Comparison of ENCODE assay signal across 9 cellular contexts in the genomic region with DNA sequence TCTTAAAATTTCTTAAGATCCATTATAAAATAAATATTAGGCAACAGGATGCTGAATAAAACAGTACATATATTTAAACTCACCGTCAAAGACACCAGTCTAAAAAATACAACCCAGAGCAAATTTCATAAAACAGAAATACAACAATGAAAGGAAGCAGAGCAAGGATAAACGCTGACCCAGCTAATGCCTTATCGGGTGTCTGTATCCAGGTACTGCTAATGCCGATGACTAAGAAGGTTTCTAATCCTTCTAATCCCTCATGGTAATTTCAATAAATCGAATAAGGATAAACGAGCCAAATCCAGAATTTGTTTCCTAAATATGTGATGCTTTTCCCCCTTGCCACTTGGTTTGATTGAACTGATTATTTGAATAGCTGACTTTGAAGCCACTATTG. TPM values are rescaled to one million over a fixed set of nuclear protein-coding genes. Genes with fewer than 3 reads are reported as not detected.
DNase-seq lines count a peak whose midpoint lies in the region; ATAC-seq and TF ChIP-seq lines count a peak whose summit lies in the region.
"Had no signal": no experiment of that assay in that cellular context is flagged by ENCODE, and none has a peak within 500 bp of the region (broad histone marks: within the 10 kb centered on the region; RNA-seq: fewer than 3 reads in every experiment).

No MANE protein-coding gene starts in this region.

- peak overlapping the region; percentile 76 for H3K9ac ChIP-seq in Loucy (ENCODE audit: low read depth, low read length, poor library complexity, severe bottlenecking)

- H3K27ac ChIP-seq in CD4-positive, CD25-positive, alpha-beta regulatory T cell (ENCODE audit: insufficient read depth, low read length, poor library complexity, severe bottlenecking): no peak overlapping the region
- H3K27ac ChIP-seq in dorsolateral prefrontal cortex: peak overlapping the region in 6 of 59 donors; percentile 9 to 86 (median 48)
- no peak overlapping the region for H3K27ac ChIP-seq in substantia nigra (ENCODE audit: low read depth, low read length, poor library complexity, severe bottlenecking)

- no peak for ATAC-seq in CD4-positive, CD25-positive, alpha-beta regulatory T cell (ENCODE audit: low read depth in 2 of 2)
- ATAC-seq in GM19023 (IDR thresholded peaks at IDR 0.05; ENCODE audit: unreplicated experiment): no peak
- ATAC-seq: body of pancreas had no signal

- H4K20me1 ChIP-seq in Loucy (ENCODE audit: insufficient read depth, low read length, poor library complexity, severe bottlenecking): peaks cover 40% of the 10 kb centered on the region

- H3K4me3 ChIP-seq in CD4-positive, CD25-positive, alpha-beta regulatory T cell (ENCODE audit: low read depth, low read length): peak overlapping the region; percentile 83
- H3K4me3 ChIP-seq in Loucy (ENCODE audit: low read length, poor library complexity, severe bottlenecking) (peak overlapping the region; percentile 87), dorsolateral prefrontal cortex (peak overlapping the region in 48 of 59 donors; percentile 63 to 96 (median 84)), neuron (ENCODE audit: low read length) (peak overlapping the region; percentile 78)

- no peaks in the 10 kb centered on the region for H3K27me3 Mint-ChIP-seq in CD4-positive, CD25-positive, alpha-beta regulatory T cell

- H3K9me2 ChIP-seq in Loucy (replicated peaks; ENCODE audit: low read depth, low read length): no peaks in the 10 kb centered on the region

- H2AFZ ChIP-seq in Loucy (ENCODE audit: low read length) (no peak overlapping the region), neuron (ENCODE audit: low read depth, low read length) (no peak overlapping the region)

- H3K27ac Mint-ChIP-seq in CD4-positive, CD25-positive, alpha-beta regulatory T cell: no peak overlapping the region

- H3K36me3 ChIP-seq in CD4-positive, CD25-positive, alpha-beta regulatory T cell (ENCODE audit: control insufficient read depth, insufficient read depth, low read length): no peaks in the 10 kb centered on the region
- no peaks in the 10 kb centered on the region for H3K36me3 ChIP-seq in Loucy (ENCODE audit: insufficient read depth, low read length)
- no peaks in the 10 kb centered on the region for H3K36me3 ChIP-seq in neuron (ENCODE audit: insufficient read depth, low read length)

- 0 out of 2 replicates have a peak, but pooled peaks cover 3% of the 10 kb centered on the region for H3F3A ChIP-seq in Loucy (ENCODE audit: low read depth)

- no peak overlapping the region for H3K4me3 Mint-ChIP-seq in CD4-positive, CD25-positive, alpha-beta regulatory T cell

- H3K27me3 ChIP-seq in CD4-positive, CD25-positive, alpha-beta regulatory T cell (ENCODE audit: control insufficient read depth, insufficient read depth, low read length): no peaks in the 10 kb centered on the region
- no peaks in the 10 kb centered on the region for H3K27me3 ChIP-seq in Loucy (ENCODE audit: insufficient read depth, low read length, poor library complexity, severe bottlenecking)
- no peaks in the 10 kb centered on the region for H3K27me3 ChIP-seq in dorsolateral prefrontal cortex
- no peaks in the 10 kb centered on the region for H3K27me3 ChIP-seq in neuron (ENCODE audit: insufficient read depth, low read length)
- H3K27me3 ChIP-seq: body of pancreas had no signal

- DNase-seq in CD4-positive, CD25-positive, alpha-beta regulatory T cell: no peak
- DNase-seq in dorsolateral prefrontal cortex (no peak), substantia nigra (lab: John Stamatoyannopoulos, UW) (no peak), NCI-H446 treated with DMSO at 0.1 percent for 48 hours (lab: John Stamatoyannopoulos, UW) (no peak)
- no peak for DNase-seq in stimulated activated CD4-positive, alpha-beta T cell treated with anti-CD3 and anti-CD28 coated beads, Interleukin-2, amount 100 ng/mL, for 48 hours

- peaks cover 62% of the 10 kb centered on the region for H3K79me2 ChIP-seq in Loucy (ENCODE audit: insufficient read depth, low read length)

- no peak for TF ChIP-seq CTCF in Loucy (conservative IDR thresholded peaks at IDR 0.05; ENCODE audit: low read length)
- no peak for TF ChIP-seq CTCF in dorsolateral prefrontal cortex (IDR thresholded peaks at IDR 0.05 in 54 of 56, conservative IDR thresholded peaks at IDR 0.05 in 2 of 56; ENCODE audit: low read depth in 1 of 56, partially characterized antibody in 56 of 56)

- H3K9me3 ChIP-seq in CD4-positive, CD25-positive, alpha-beta regulatory T cell (ENCODE audit: control insufficient read depth in 2 of 2, low read length in 2 of 2): no peaks in the 10 kb centered on the region
- no peaks in the 10 kb centered on the region for H3K9me3 ChIP-seq in Loucy (ENCODE audit: insufficient read depth, low read depth, low read length)
- no peaks in the 10 kb centered on the region for H3K9me3 ChIP-seq in neuron (ENCODE audit: low read length)
- H3K9me3 ChIP-seq: body of pancreas had no signal

- H3K4me1 ChIP-seq in CD4-positive, CD25-positive, alpha-beta regulatory T cell (ENCODE audit: control insufficient read depth, insufficient read depth, low read length, poor library complexity, severe bottlenecking): peaks cover 41% of the 10 kb centered on the region
- H3K4me1 ChIP-seq in Loucy (ENCODE audit: insufficient read depth, low read length, poor library complexity, severe bottlenecking) (peaks cover 73% of the 10 kb centered on the region), neuron (ENCODE audit: insufficient read depth, low read length) (peaks cover 13% of the 10 kb centered on the region)

- peaks cover 16 to 35% (median 30%) of the 10 kb centered on the region in 4 donors for H3K4me1 Mint-ChIP-seq in CD4-positive, CD25-positive, alpha-beta regulatory T cell

- intact Hi-C loops in dorsolateral prefrontal cortex (cut with DNase I): loop anchor here in 1 of 2 donors (5.0 kb wide), 2 partner anchors 95 to 190 kb away; a partner anchor contains a TSS

- H3K9me3 Mint-ChIP-seq in CD4-positive, CD25-positive, alpha-beta regulatory T cell: peaks cover 0 to 4% (median 0%) of the 10 kb centered on the region in 7 donors

- H3K4me2 ChIP-seq in Loucy (ENCODE audit: low read depth, low read length, poor library complexity, severe bottlenecking): peak overlapping the region; percentile 98

- peaks cover 3% of the 10 kb centered on the region for H3K36me3 Mint-ChIP-seq in CD4-positive, CD25-positive, alpha-beta regulatory T cell

RNA-seq across cellular contexts. Expression of a gene that starts 1.7 kb away (rescaled TPM):
- 38.6 TPM for total RNA-seq in CD4-positive, CD25-positive, alpha-beta regulatory T cell
- 10 to 100 TPM; 12.8 to 19.7 (median 15.5) TPM for polyA plus RNA-seq in CD4-positive, CD25-positive, alpha-beta regulatory T cell
- 10 to 100 TPM; 14.8 to 47.6 (median 26.6) TPM for total RNA-seq in dorsolateral prefrontal cortex
